Comparison of ENCODE assay signal across 16 cellular contexts in the genomic region with DNA sequence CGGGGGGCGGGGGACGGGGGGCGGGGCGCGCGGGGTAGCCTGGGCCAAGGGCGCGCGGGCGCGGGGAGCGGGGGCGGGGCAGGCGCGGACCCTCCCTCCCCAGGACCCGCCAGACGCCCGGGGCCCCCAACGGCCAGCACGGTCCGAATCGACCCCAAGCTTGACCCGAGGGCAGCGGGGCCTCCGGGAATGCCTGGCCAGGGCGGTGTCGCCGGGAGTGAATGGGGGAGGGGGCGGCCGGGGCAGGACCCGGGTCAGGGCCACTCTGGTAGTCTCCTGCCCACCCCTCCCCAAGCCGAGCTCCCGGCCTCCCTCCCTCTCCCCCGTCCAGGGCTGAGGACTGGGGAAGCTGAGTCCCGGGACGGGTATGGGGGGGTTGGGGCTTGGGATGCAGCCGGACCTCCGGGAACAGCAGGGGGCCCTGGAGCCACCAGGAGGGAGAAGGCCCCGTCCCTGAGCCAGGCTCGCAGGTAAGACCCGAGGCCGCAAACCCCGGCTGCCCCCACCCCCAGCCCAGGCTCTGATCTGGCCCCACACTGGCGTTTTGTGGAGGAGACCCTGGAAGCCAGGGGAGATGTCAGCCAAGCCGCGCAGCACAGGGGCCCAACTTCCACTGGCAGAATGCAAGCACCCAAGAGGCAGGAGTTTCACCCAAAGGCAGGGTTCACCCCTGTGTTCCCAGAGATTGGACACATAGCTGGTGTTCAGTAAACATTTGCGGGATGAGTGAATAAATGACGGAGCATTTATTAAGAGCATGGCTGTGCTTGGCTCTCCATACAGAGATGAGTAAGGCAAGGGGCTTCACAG. TPM values are rescaled to one million over a fixed set of nuclear protein-coding genes. Genes with fewer than 3 reads are reported as not detected.
"Had no signal": no experiment of that assay in that cellular context is flagged by ENCODE, and none has a peak within 500 bp of the region (broad histone marks: within the 10 kb centered on the region; RNA-seq: fewer than 3 reads in every experiment).

No MANE protein-coding gene starts in this region.

- H3K4me3 Mint-ChIP-seq: dendritic cell treated with granulocyte-macrophage colony-stimulating factor and Interleukin-4, amounts not matched to agents 40 ng/mL and 50 ng/mL, for 4 days; memory B cell had no signal

- H3K4me2 ChIP-seq: smooth muscle cell had no signal

- DNase-seq: activated naive CD4-positive, alpha-beta T cell treated with anti-CD3 and anti-CD28 coated beads, Interleukin-2, amount 50 U/mL, for 16 hours; amniotic stem cell; brain microvascular endothelial cell; cerebellar nuclear complex; T-helper 2 cell; thyroid gland had no signal

- H3K4me3 ChIP-seq: left lung, smooth muscle cell, thyroid gland had no signal

- ATAC-seq: activated CD4-positive, CD25-positive, alpha-beta regulatory T cell treated with anti-CD3 and anti-CD28 coated beads, Interleukin-2, amount 50 U/mL, for 24 hours; esophagus mucosa had no signal

- H3K27ac Mint-ChIP-seq: activated T-helper 2 cell treated with anti-CD3 and anti-CD28 coated beads, Interferon-gamma antibody, Interleukin-2, Interleukin-4, amounts not matched to agents 10 μg/mL and 5 μg/mL and 100 μg/mL, durations not matched to agents 14 hours and 24 hours and 36 hours; dendritic cell treated with granulocyte-macrophage colony-stimulating factor and Interleukin-4, amounts not matched to agents 40 ng/mL and 50 ng/mL, for 4 days; memory B cell had no signal

- H3K36me3 ChIP-seq: brain microvascular endothelial cell, left lung, neutrophil, thyroid gland, vagina had no signal

- H3K27me3 ChIP-seq: vagina had no signal

- H3K27ac ChIP-seq: brain microvascular endothelial cell, left lung, neutrophil, thyroid gland, vagina had no signal

RNA-seq across cellular contexts. Expression of a gene that starts 0.6 kb away (rescaled TPM):
- total RNA-seq: activated T-helper 2 cell treated with anti-CD3 and anti-CD28 coated beads, Interferon-gamma antibody, Interleukin-2, Interleukin-4, amounts not matched to agents 10 μg/mL and 5 μg/mL and 100 μg/mL, durations not matched to agents 14 hours and 24 hours and 36 hours; esophagus mucosa; fibroblast of villous mesenchyme; smooth muscle cell had no signal
